Comparison of ENCODE assay signal across 18 cellular contexts in the genomic region with DNA sequence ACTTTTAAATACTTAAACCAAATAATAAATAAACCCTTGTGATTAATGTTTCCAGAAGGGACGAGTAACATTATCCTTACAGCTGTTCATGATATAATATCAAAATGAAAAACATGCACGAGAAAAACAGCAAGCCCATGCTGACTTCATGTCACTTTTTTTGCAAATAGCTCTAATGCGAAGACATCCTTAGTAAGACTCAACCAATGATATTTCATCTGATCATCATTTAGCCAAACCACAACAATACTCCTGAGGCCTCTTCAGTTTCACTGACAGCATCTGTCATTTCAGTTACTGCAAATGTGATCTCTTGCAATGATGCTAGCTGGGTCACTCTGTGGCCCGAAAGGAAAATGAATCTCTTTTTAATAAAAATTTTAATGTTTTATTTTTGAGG.
DNase-seq lines count a peak whose midpoint lies in the region; ATAC-seq and TF ChIP-seq lines count a peak whose summit lies in the region.
"Had no signal": no experiment of that assay in that cellular context is flagged by ENCODE, and none has a peak within 500 bp of the region (broad histone marks: within the 10 kb centered on the region; RNA-seq: fewer than 3 reads in every experiment).

No MANE protein-coding gene starts in this region.

- H3K9me3 ChIP-seq in BLaER1 treated with 17β-estradiol and CSF1 and Interleukin-3, amounts not matched to agents 10 nM and 100 nM (replicated peaks in 1 of 11) = no peaks in the 10 kb centered on the region; a peak in 1 of 22 replicates
- H3K9me3 ChIP-seq in KOPT-K1 (ENCODE audit: insufficient read depth, low read length, poor library complexity, severe bottlenecking) (no peaks in the 10 kb centered on the region), Peyer's patch (no peaks in the 10 kb centered on the region)
- H3K9me3 ChIP-seq: SK-N-SH had no signal

- H3K27me3 ChIP-seq in BLaER1 treated with 17β-estradiol and CSF1 and Interleukin-3, amounts not matched to agents 10 nM and 100 nM = no peaks in the 10 kb centered on the region
- H3K27me3 ChIP-seq in Peyer's patch = no peaks in the 10 kb centered on the region

- H3K4me1 ChIP-seq in BLaER1 treated with 17β-estradiol and CSF1 and Interleukin-3, amounts not matched to agents 10 nM and 100 nM = peaks cover 18 to 80% (median 61%) of the 10 kb centered on the region in 10 experiments
- no peaks in the 10 kb centered on the region for H3K4me1 ChIP-seq in Peyer's patch

- H3K27ac ChIP-seq in BLaER1 treated with 17β-estradiol and CSF1 and Interleukin-3, amounts not matched to agents 10 nM and 100 nM = no peak overlapping the region
- H3K27ac ChIP-seq in KOPT-K1 (ENCODE audit: low read depth, low read length, poor library complexity, severe bottlenecking) (peak overlapping the region; percentile 72), Peyer's patch (no peak overlapping the region)

- no peak overlapping the region for H3K4me3 ChIP-seq in BLaER1 treated with 17β-estradiol and CSF1 and Interleukin-3, amounts not matched to agents 10 nM and 100 nM
- no peak overlapping the region for H3K4me3 ChIP-seq in Peyer's patch

- TF ChIP-seq POLR2A in Peyer's patch (IDR thresholded peaks at IDR 0.05) = no peak

- no peak for ATAC-seq in esophagus mucosa
- ATAC-seq: T-cell had no signal

- no peaks in the 10 kb centered on the region for H4K20me1 ChIP-seq in BLaER1 treated with 17β-estradiol and CSF1 and Interleukin-3, amounts not matched to agents 10 nM and 100 nM

- DNase-seq in NCI-H524 treated with DMSO at 0.1 percent for 48 hours (lab: John Stamatoyannopoulos, UW) (peak; percentile 49), myocyte (ENCODE audit: low read depth) (peak; percentile 79), GDM1 (lab: John Stamatoyannopoulos, UW) (no peak), Peyer's patch (no peak)
- DNase-seq: H9; Kasumi-1; NCI-H1092 treated with DMSO at 0.1 percent for 48 hours; NCI-H146; NCI-H2081 treated with DMSO at 0.1 percent for 48 hours; NCI-H345; NCI-H526 treated with DMSO at 0.1 percent for 48 hours; NK-92 treated with Interleukin-12 subunit alpha and Interleukin-12 subunit beta, amount 100 ng/mL, for 24 hours; Right ventricle myocardium superior; SK-N-SH; T-cell had no signal

- TF ChIP-seq CTCF in Peyer's patch (IDR thresholded peaks at IDR 0.05) = no peak

- H3K36me3 ChIP-seq in BLaER1 treated with 17β-estradiol and CSF1 and Interleukin-3, amounts not matched to agents 10 nM and 100 nM = no peaks in the 10 kb centered on the region
- H3K36me3 ChIP-seq in KOPT-K1 (ENCODE audit: insufficient read depth, low read length) = no peaks in the 10 kb centered on the region
- H3K36me3 ChIP-seq in Peyer's patch = no peaks in the 10 kb centered on the region

- H3K4me2 ChIP-seq in BLaER1 treated with 17β-estradiol and CSF1 and Interleukin-3, amounts not matched to agents 10 nM and 100 nM = peak overlapping the region in 8 of 11 experiments; percentile 3 to 85 (median 64); a peak in 14 of 22 replicates
- H3K4me2 ChIP-seq: SK-N-SH had no signal

- no peak overlapping the region for H3K9ac ChIP-seq in BLaER1 treated with 17β-estradiol and CSF1 and Interleukin-3, amounts not matched to agents 10 nM and 100 nM
- H3K9ac ChIP-seq: SK-N-SH had no signal

Comparison
In these comparisons a context has a peak if more than half of its experiments do, and no peak if none do; other contexts are left out.
1. DNase-seq: peak in NCI-H524 treated with DMSO at 0.1 percent for 48 hours (single experiment) and myocyte (single experiment); none in GDM1 (single experiment) and Peyer's patch (0 of 3).